ENCODE assay signal across 14 cellular contexts in genomic region chr14:33647385-33647786, GRCh38.
A peak's percentile ranks its signal among the peaks of the same experiment; 100 is the strongest.
DNase-seq lines count a peak whose midpoint lies in the region; ATAC-seq, FAIRE-seq and TF ChIP-seq lines count a peak whose summit lies in the region.
"Had no signal": no experiment of that assay in that cellular context is flagged by ENCODE, and none has a peak within 500 bp of the region (broad histone marks: within the 10 kb centered on the region; RNA-seq: fewer than 3 reads in every experiment).

No MANE protein-coding gene starts in this region.

- DNase-seq in AG04449 (ENCODE audit: low read depth, low spot score) (peak; percentile 89), HT1080 (ENCODE audit: low read depth) (peak; percentile 97), astrocyte of the cerebellum (ENCODE audit: low read depth) (peak; percentile 96), keratinocyte (ENCODE audit: low read depth, low spot score) (peak; percentile 62), hypothalamus (lab: John Stamatoyannopoulos, UW) (no peak), GDM1 (lab: John Stamatoyannopoulos, UW) (no peak), lower lobe of right lung (no peak)
- DNase-seq: activated T-cell treated with anti-CD3 and anti-CD28 coated beads, Interleukin-2, amount 50 U/mL, for 24 hours; head of caudate nucleus; NCI-H1694 had no signal

- TF ChIP-seq CTCF in AG04449 (IDR thresholded peaks at IDR 0.05; ENCODE audit: insufficient read depth, low read length, missing control alignments): no peak
- no peak for TF ChIP-seq CTCF in astrocyte of the cerebellum (IDR thresholded peaks at IDR 0.05; ENCODE audit: low read depth, low read length, missing control alignments)
- no peak for TF ChIP-seq CTCF in keratinocyte (optimal IDR thresholded peaks at IDR 0.05 in 1 of 3, IDR thresholded peaks at IDR 0.05 in 1 of 3, conservative IDR thresholded peaks at IDR 0.05 in 1 of 3; ENCODE audit: extremely low read depth in 1 of 3, insufficient read depth in 2 of 3, low read length in 3 of 3)
- no peak for TF ChIP-seq CTCF in lower lobe of right lung (IDR thresholded peaks at IDR 0.05)

- no peaks in the 10 kb centered on the region for H3K9me1 ChIP-seq in keratinocyte (ENCODE audit: control insufficient read depth, extremely low read depth, insufficient read depth, low read length)

- H3K4me3 ChIP-seq in AG04449 (ENCODE audit: low read depth, low read length) (no peak overlapping the region), astrocyte of the cerebellum (ENCODE audit: low read depth, low read length) (no peak overlapping the region), keratinocyte (ENCODE audit: control insufficient read depth in 2 of 3, extremely low read depth in 1 of 3, insufficient read depth in 2 of 3, low read depth in 1 of 3, low read length in 3 of 3) (no peak overlapping the region), lower lobe of right lung (no peak overlapping the region)
- H3K4me3 ChIP-seq: cardiac muscle cell, skin epidermis had no signal

- no peaks in the 10 kb centered on the region for H3K9me3 ChIP-seq in keratinocyte (ENCODE audit: control insufficient read depth, low read depth, low read length)
- no peaks in the 10 kb centered on the region for H3K9me3 ChIP-seq in lower lobe of right lung

- H3K9ac ChIP-seq in keratinocyte (ENCODE audit: control insufficient read depth, extremely low read depth, insufficient read depth, low read length): no peak overlapping the region

- peak overlapping the region; percentile 11 for H3K4me2 ChIP-seq in keratinocyte (ENCODE audit: control insufficient read depth, extremely low read depth, insufficient read depth, low read depth, low read length)

- H3K4me1 ChIP-seq in keratinocyte (ENCODE audit: control insufficient read depth, extremely low read depth, insufficient read depth, low read length) (peaks cover 22% of the 10 kb centered on the region), lower lobe of right lung (no peaks in the 10 kb centered on the region)

- intact Hi-C loops in lower lobe of right lung (cut with DNase I): no loop called here

- CTCF ChIA-PET in AG04449 (lab: Yijun Ruan, JAX): interaction anchor here (1.0 kb wide), 1 partner anchor 145 kb away, joined by 3 read pairs; no protein-coding TSS in a partner anchor

- H3K79me2 ChIP-seq in keratinocyte (ENCODE audit: control insufficient read depth, insufficient read depth, low read length): no peaks in the 10 kb centered on the region

- no peak for ATAC-seq in GM19395 (IDR thresholded peaks at IDR 0.05; ENCODE audit: unreplicated experiment)
- no peak for ATAC-seq in lower lobe of right lung

- dilution Hi-C loops in keratinocyte (cut with MboI; ENCODE audit: extremely low pct_ligation_motif_present, low sequenced_read_pairs): no loop called here

- peak; percentile 92 for FAIRE-seq in keratinocyte (lab: Jason Lieb, UNC)

- no peaks in the 10 kb centered on the region for H3K36me3 ChIP-seq in keratinocyte (ENCODE audit: control insufficient read depth in 2 of 2, extremely low read depth in 1 of 2, insufficient read depth in 2 of 2, low read length in 2 of 2)
- no peaks in the 10 kb centered on the region for H3K36me3 ChIP-seq in lower lobe of right lung
- H3K36me3 ChIP-seq: cardiac muscle cell had no signal

- POLR2A ChIA-PET in AG04449 (lab: Yijun Ruan, JAX): no interaction called here

- H3K27ac ChIP-seq in keratinocyte (ENCODE audit: control insufficient read depth, insufficient read depth, low read length): peak overlapping the region; percentile 65
- H3K27ac ChIP-seq in lower lobe of right lung: no peak overlapping the region
- H3K27ac ChIP-seq: cardiac muscle cell, VCaP had no signal

- H3K27me3 ChIP-seq in keratinocyte (ENCODE audit: control insufficient read depth, extremely low read depth, insufficient read depth, low read length) (no peaks in the 10 kb centered on the region), lower lobe of right lung (ENCODE audit: low read depth) (no peaks in the 10 kb centered on the region)
- H3K27me3 ChIP-seq: cardiac muscle cell had no signal

- no peak overlapping the region for H2AFZ ChIP-seq in keratinocyte (ENCODE audit: control insufficient read depth, low read length)

- H4K20me1 ChIP-seq in keratinocyte (ENCODE audit: control insufficient read depth, extremely low read depth, insufficient read depth, low read length): no peaks in the 10 kb centered on the region

- in situ Hi-C loops in astrocyte of the cerebellum (cut with HindIII; ENCODE audit: low sequenced_read_pairs): no loop called here

Comparison
In these comparisons a context has a peak if more than half of its experiments do, and no peak if none do; other contexts are left out.
1. DNase-seq: peak in AG04449 (single experiment), HT1080 (single experiment), astrocyte of the cerebellum (single experiment) and keratinocyte (single experiment); none in hypothalamus (0 of 51), GDM1 (single experiment) and lower lobe of right lung (single experiment).